In the genomic region with DNA sequence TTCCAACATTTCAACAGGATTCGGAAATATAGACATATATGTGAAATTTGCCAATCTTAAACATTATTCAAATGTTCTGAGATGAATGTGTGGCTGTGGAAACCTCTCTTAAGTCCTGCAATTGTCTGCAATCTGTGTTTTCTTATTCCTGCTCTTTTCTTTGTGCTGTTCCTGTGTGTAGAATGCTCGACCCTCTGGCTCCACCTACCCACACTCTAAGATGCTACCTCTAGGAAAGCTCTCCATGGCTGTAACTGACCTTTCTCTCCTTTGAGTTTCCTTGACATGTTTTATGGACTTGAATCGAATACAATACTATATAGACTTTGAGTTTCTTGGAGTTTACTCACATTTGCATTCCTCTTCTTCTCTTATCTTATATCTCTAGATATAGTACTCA, we compare ENCODE assay signal across 1 cellular context.
TF ChIP-seq lines count a peak whose summit lies in the region.

No MANE protein-coding gene starts in this region.

TF ChIP-seq in GM23338, 12 proteins besides CTCF, POLR2A, EP300 and RAD21 (continued from another document):
- TF ChIP-seq, protein P1, sequence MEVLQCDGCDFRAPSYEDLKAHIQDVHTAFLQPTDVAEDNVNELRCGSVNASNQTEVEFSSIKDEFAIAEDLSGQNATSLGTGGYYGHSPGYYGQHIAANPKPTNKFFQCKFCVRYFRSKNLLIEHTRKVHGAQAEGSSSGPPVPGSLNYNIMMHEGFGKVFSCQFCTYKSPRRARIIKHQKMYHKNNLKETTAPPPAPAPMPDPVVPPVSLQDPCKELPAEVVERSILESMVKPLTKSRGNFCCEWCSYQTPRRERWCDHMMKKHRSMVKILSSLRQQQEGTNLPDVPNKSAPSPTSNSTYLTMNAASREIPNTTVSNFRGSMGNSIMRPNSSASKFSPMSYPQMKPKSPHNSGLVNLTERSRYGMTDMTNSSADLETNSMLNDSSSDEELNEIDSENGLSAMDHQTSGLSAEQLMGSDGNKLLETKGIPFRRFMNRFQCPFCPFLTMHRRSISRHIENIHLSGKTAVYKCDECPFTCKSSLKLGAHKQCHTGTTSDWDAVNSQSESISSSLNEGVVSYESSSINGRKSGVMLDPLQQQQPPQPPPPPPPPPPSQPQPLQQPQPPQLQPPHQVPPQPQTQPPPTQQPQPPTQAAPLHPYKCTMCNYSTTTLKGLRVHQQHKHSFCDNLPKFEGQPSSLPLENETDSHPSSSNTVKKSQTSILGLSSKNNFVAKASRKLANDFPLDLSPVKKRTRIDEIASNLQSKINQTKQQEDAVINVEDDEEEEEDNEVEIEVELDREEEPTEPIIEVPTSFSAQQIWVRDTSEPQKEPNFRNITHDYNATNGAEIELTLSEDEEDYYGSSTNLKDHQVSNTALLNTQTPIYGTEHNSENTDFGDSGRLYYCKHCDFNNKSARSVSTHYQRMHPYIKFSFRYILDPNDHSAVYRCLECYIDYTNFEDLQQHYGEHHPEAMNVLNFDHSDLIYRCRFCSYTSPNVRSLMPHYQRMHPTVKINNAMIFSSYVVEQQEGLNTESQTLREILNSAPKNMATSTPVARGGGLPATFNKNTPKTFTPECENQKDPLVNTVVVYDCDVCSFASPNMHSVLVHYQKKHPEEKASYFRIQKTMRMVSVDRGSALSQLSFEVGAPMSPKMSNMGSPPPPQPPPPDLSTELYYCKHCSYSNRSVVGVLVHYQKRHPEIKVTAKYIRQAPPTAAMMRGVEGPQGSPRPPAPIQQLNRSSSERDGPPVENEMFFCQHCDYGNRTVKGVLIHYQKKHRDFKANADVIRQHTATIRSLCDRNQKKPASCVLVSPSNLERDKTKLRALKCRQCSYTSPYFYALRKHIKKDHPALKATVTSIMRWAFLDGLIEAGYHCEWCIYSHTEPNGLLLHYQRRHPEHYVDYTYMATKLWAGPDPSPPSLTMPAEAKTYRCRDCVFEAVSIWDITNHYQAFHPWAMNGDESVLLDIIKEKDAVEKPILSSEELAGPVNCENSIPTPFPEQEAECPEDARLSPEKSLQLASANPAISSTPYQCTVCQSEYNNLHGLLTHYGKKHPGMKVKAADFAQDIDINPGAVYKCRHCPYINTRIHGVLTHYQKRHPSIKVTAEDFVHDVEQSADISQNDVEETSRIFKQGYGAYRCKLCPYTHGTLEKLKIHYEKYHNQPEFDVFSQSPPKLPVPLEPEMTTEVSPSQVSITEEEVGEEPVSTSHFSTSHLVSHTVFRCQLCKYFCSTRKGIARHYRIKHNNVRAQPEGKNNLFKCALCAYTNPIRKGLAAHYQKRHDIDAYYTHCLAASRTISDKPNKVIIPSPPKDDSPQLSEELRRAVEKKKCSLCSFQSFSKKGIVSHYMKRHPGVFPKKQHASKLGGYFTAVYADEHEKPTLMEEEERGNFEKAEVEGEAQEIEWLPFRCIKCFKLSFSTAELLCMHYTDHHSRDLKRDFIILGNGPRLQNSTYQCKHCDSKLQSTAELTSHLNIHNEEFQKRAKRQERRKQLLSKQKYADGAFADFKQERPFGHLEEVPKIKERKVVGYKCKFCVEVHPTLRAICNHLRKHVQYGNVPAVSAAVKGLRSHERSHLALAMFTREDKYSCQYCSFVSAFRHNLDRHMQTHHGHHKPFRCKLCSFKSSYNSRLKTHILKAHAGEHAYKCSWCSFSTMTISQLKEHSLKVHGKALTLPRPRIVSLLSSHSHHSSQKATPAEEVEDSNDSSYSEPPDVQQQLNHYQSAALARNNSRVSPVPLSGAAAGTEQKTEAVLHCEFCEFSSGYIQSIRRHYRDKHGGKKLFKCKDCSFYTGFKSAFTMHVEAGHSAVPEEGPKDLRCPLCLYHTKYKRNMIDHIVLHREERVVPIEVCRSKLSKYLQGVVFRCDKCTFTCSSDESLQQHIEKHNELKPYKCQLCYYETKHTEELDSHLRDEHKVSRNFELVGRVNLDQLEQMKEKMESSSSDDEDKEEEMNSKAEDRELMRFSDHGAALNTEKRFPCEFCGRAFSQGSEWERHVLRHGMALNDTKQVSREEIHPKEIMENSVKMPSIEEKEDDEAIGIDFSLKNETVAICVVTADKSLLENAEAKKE (CRISPR knock-in tag; IDR thresholded peaks at IDR 0.05) = no peak
- no peak for TF ChIP-seq POLR2AphosphoS5 (IDR thresholded peaks at IDR 0.05; ENCODE audit: low read depth)
